Comparison of ENCODE assay signal across 8 cellular contexts in the genomic region with DNA sequence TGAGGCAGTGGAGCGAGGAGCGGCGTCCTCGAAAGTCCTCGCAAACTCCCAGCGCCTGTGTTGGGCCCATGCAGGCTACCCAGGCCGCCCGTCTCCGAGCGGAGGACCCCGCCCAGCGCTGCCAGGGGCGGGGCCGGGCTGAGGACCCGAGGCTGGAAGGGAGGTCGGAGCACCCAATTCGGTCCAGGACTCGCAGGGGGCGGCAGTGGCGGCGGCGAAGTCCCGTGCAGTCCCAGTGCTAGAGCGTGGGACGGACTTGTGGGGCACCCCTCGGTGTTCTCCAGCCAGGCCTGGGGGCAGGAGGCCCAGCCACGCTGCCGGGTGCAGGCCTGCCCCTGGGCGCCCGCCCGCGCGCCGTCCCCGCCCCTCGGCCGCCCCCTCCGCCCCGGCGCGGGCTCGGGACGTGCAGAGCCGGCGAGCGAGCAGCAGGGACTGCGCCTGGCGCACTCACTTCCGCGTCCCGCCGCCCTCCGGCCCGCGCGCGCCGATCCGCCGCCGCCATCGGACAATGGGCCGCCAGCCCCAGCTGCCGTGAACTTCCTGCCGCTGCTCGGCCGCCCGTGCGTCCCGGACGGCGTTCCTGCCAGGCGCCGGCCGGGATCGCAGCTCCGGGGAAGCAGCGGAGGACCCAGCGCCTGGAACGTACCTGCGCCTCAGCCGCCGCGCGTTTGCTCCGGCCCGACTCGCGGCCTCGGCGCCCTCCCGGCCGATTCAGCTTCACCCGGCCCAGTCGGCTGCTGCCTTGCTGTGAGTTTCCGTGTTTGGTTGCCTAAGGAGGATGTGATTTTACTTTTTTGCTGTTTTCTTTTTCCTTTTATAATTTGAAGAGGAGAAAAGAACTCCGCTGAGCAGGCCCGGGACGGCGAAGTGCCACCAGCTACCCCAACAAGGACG. TPM values are rescaled to one million over a fixed set of nuclear protein-coding genes. Genes with fewer than 3 reads are reported as not detected.
DNase-seq lines count a peak whose midpoint lies in the region; ATAC-seq and TF ChIP-seq lines count a peak whose summit lies in the region.

No MANE protein-coding gene starts in this region.

- peak; percentile 73 for TF ChIP-seq POLR2A in GM19099 (IDR thresholded peaks at IDR 0.05; ENCODE audit: extremely low read depth, insufficient read length, low read depth)
- no peak for TF ChIP-seq POLR2A in esophagus muscularis mucosa (IDR thresholded peaks at IDR 0.05; ENCODE audit: low read depth)

- ATAC-seq in HG03354 (IDR thresholded peaks at IDR 0.05; ENCODE audit: poor library complexity, severe bottlenecking, unreplicated experiment): peak; percentile 61

- no peaks in the 10 kb centered on the region for H3K27me3 ChIP-seq in BLaER1 treated with 17β-estradiol and CSF1 and Interleukin-3, amounts not matched to agents 10 nM and 100 nM
- H3K27me3 ChIP-seq in OCI-LY3 (ENCODE audit: low read depth, low read length): no peaks in the 10 kb centered on the region
- no peaks in the 10 kb centered on the region for H3K27me3 ChIP-seq in esophagus muscularis mucosa

- WGBS in esophagus muscularis mucosa: 1% methylated on average over 23 of the region's 101 CpGs

- peaks cover 0 to 18% (median 15%) of the 10 kb centered on the region in 11 experiments; a peak in 13 of 22 replicates for H3K9me3 ChIP-seq in BLaER1 treated with 17β-estradiol and CSF1 and Interleukin-3, amounts not matched to agents 10 nM and 100 nM (replicated peaks in 1 of 11)
- H3K9me3 ChIP-seq in OCI-LY3 (ENCODE audit: insufficient read depth, low read length) (no peaks in the 10 kb centered on the region), esophagus muscularis mucosa (no peaks in the 10 kb centered on the region)

- H3K79me2 ChIP-seq in OCI-LY3 (ENCODE audit: low read length): peaks cover 50% of the 10 kb centered on the region

- H3K9ac ChIP-seq in BLaER1 treated with 17β-estradiol and CSF1 and Interleukin-3, amounts not matched to agents 10 nM and 100 nM: peak overlapping the region; percentile 91 to 98 (median 95)
- H3K9ac ChIP-seq in OCI-LY3 (ENCODE audit: low read length): peak overlapping the region; percentile 93

- no peak for TF ChIP-seq EP300 in esophagus muscularis mucosa (IDR thresholded peaks at IDR 0.05)

- intact Hi-C loops in esophagus muscularis mucosa (cut with DNase I): loop anchor here (2.0 to 5.0 kb wide), 2 partner anchors 63 to 82 kb away; no protein-coding TSS in a partner anchor

- peaks cover 51 to 59% (median 55%) of the 10 kb centered on the region in 10 experiments for H3K4me1 ChIP-seq in BLaER1 treated with 17β-estradiol and CSF1 and Interleukin-3, amounts not matched to agents 10 nM and 100 nM
- peaks cover 47% of the 10 kb centered on the region for H3K4me1 ChIP-seq in OCI-LY3 (ENCODE audit: low read length)
- H3K4me1 ChIP-seq in esophagus muscularis mucosa: peaks cover 50 to 60% (median 59%) of the 10 kb centered on the region in 4 donors

- peaks cover 0 to 20% (median 10%) of the 10 kb centered on the region in 11 experiments; a peak in 16 of 22 replicates for H3K36me3 ChIP-seq in BLaER1 treated with 17β-estradiol and CSF1 and Interleukin-3, amounts not matched to agents 10 nM and 100 nM
- H3K36me3 ChIP-seq in OCI-LY3 (replicated peaks; ENCODE audit: low read depth, low read length) (peaks cover 26% of the 10 kb centered on the region), esophagus muscularis mucosa (no peaks in the 10 kb centered on the region)

- peak overlapping the region; percentile 68 to 94 (median 83) for H3K4me3 ChIP-seq in BLaER1 treated with 17β-estradiol and CSF1 and Interleukin-3, amounts not matched to agents 10 nM and 100 nM
- H3K4me3 ChIP-seq in OCI-LY3 (ENCODE audit: low read length) (peak overlapping the region; percentile 85), esophagus muscularis mucosa (peak overlapping the region; percentile 63 to 80 (median 70))

- H3K27ac ChIP-seq in BLaER1 treated with 17β-estradiol and CSF1 and Interleukin-3, amounts not matched to agents 10 nM and 100 nM: peak overlapping the region; percentile 88 to 97 (median 92)
- H3K27ac ChIP-seq in OCI-LY3 (ENCODE audit: low read length) (peak overlapping the region; percentile 96), esophagus muscularis mucosa (replicated peaks in 1 of 4) (peak overlapping the region; percentile 81 to 94 (median 88))

- DNase-seq in activated T-cell treated with anti-CD3 and anti-CD28 coated beads for 48 hours (ENCODE audit: low read depth) (peak; percentile 75), esophagus muscularis mucosa (ENCODE audit: extremely low spot score) (no peak), myocyte (ENCODE audit: low read depth) (peak; percentile 79)
- peak; percentile 37 to 77 (median 58) for DNase-seq in stimulated activated naive CD4-positive, alpha-beta T cell (lab: John Stamatoyannopoulos, UW)

- peak overlapping the region; percentile 95 to 100 (median 99) for H3K4me2 ChIP-seq in BLaER1 treated with 17β-estradiol and CSF1 and Interleukin-3, amounts not matched to agents 10 nM and 100 nM
- peak overlapping the region; percentile 98 for H3K4me2 ChIP-seq in OCI-LY3 (ENCODE audit: low read length)

- H4K20me1 ChIP-seq in BLaER1 treated with 17β-estradiol and CSF1 and Interleukin-3, amounts not matched to agents 10 nM and 100 nM: peaks cover 22 to 44% (median 39%) of the 10 kb centered on the region in 11 experiments
- H4K20me1 ChIP-seq in OCI-LY3 (ENCODE audit: insufficient read depth, low read length): peaks cover 23% of the 10 kb centered on the region

- TF ChIP-seq CTCF in OCI-LY3 (IDR thresholded peaks at IDR 0.05; ENCODE audit: low read depth, low read length): no peak
- TF ChIP-seq CTCF in esophagus muscularis mucosa (IDR thresholded peaks at IDR 0.05): no peak

- peak overlapping the region; percentile 62; the same call in 1 of the 2 replicates for H2AFZ ChIP-seq in OCI-LY3 (ENCODE audit: low read depth, low read length)

RNA-seq across cellular contexts. Expression of a gene that starts 0.6 kb away (rescaled TPM):
- total RNA-seq in esophagus muscularis mucosa (10 to 100 TPM; 14.6 to 36.1 (median 29.2) TPM), myocyte (29.2 and 35.9 TPM in 2 replicates)
- polyA plus RNA-seq in myocyte (2012): 12.4 TPM
